Comparison of ENCODE assay signal across 8 cellular contexts in the genomic region with DNA sequence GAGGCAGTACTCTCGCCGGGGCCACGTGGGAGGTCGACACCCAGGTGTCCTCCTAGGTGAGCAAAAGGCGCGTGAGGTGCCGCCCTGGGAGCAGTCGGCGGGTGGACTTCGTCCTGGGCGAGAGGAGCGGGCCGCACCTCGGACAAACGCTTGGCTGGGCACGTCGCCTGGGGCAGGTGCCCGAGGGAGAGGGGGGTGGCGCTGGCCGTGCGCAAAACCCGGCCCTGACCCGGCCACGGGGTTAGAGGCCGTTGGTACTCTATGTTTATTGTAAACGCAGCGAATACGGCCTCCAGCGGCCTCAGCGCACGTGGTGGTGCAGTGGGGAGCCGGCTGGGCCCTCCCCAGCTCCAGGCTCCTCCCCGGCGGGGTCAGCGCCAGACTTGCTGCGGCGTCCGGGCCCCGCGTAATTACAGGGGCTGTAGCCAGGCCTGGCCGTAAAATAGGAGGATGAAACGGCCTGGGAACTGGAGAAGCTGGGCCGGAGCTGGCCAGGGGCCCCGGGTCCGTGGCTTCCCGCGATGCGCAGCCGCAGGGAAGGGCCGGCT. TPM values are rescaled to one million over a fixed set of nuclear protein-coding genes. Genes with fewer than 3 reads are reported as not detected.
DNase-seq lines count a peak whose midpoint lies in the region; ATAC-seq and TF ChIP-seq lines count a peak whose summit lies in the region.

No MANE protein-coding gene starts in this region.

- peak in 3 of 4 donors; percentile 21 to 26 (median 23) for ATAC-seq in heart left ventricle
- ATAC-seq in GM18502 (IDR thresholded peaks at IDR 0.05; ENCODE audit: poor library complexity, unreplicated experiment): no peak
- ATAC-seq in GM21526 (IDR thresholded peaks at IDR 0.05; ENCODE audit: low FRiP score, unreplicated experiment): no peak

- TF ChIP-seq POLR2A in heart left ventricle (IDR thresholded peaks at IDR 0.05): no peak

- H3K4me1 ChIP-seq in adipocyte (ENCODE audit: control insufficient read depth, insufficient read depth, low read length) (peaks cover 39% of the 10 kb centered on the region), heart left ventricle (peaks cover 5 to 57% (median 30%) of the 10 kb centered on the region in 12 donors)

- H3K27me3 ChIP-seq in adipocyte (replicated peaks; ENCODE audit: control insufficient read depth, insufficient read depth, low read length): peaks cover 47% of the 10 kb centered on the region
- H3K27me3 ChIP-seq in heart left ventricle: peaks cover 0 to 35% (median 0%) of the 10 kb centered on the region in 9 donors

- H3K4me3 ChIP-seq in adipocyte (ENCODE audit: low read length) (peak overlapping the region; percentile 81), heart left ventricle (peak overlapping the region; percentile 68 to 95 (median 82))

- no peak overlapping the region for H3K9ac ChIP-seq in adipocyte (ENCODE audit: low read length)

- H3K9me3 ChIP-seq in adipocyte (ENCODE audit: control insufficient read depth, low read length): no peaks in the 10 kb centered on the region
- H3K9me3 ChIP-seq in heart left ventricle: no peaks in the 10 kb centered on the region

- no peak for TF ChIP-seq CTCF in heart left ventricle (IDR thresholded peaks at IDR 0.05)

- H3K36me3 ChIP-seq in adipocyte (ENCODE audit: control insufficient read depth, insufficient read depth, low read length, severe bottlenecking) (peaks cover 2% of the 10 kb centered on the region), heart left ventricle (peaks cover 0 to 5% (median 0%) of the 10 kb centered on the region in 9 donors)

- intact Hi-C loops in heart left ventricle (cut with DNase I): loop anchor here (2.0 to 5.0 kb wide), 4 partner anchors 31 to 41 kb away; no protein-coding TSS in a partner anchor

- peak overlapping the region in 11 of 12 donors; percentile 55 to 100 (median 97) for H3K27ac ChIP-seq in heart left ventricle

- DNase-seq in ELR (ENCODE audit: low read depth) (peak; percentile 14), adipocyte (ENCODE audit: low read depth) (peak; percentile 28), heart left ventricle (peak; percentile 54 to 71 (median 67)), pons (ENCODE audit: low spot score) (peak; percentile 72), NCI-H774 (lab: John Stamatoyannopoulos, UW) (no peak), NCI-H1048 (lab: John Stamatoyannopoulos, UW) (no peak)

- 33 to 58% (median 50%) methylated on average over 40 to 50 of the region's 50 CpGs for WGBS in heart left ventricle, 4 donors

RNA-seq across cellular contexts. Expression of a gene that starts 1.7 kb away (rescaled TPM):
- total RNA-seq in heart left ventricle: 10 to 100 TPM; 22.8 to 51.8 (median 37.2) TPM
- polyA plus RNA-seq in heart left ventricle: 100 to 1,000 TPM in 1 of 2 donors, 10 to 100 TPM in 1; 31.6 to 103 TPM

RNA-seq across cellular contexts. Expression of a gene that starts 9.6 kb away (rescaled TPM):
- 10 to 100 TPM in 4 of 9 donors, 1 to 10 TPM in 5; 5.4 to 21.7 (median 9.7) TPM for total RNA-seq in heart left ventricle
- polyA plus RNA-seq in heart left ventricle: 10 to 100 TPM; 15.7 to 36.0 TPM

RNA-seq across cellular contexts. Expression of a gene that starts 14.3 kb away (rescaled TPM):
- total RNA-seq in heart left ventricle: 10 to 100 TPM; 46.1 to 70.7 (median 54.4) TPM
- polyA plus RNA-seq in heart left ventricle: 100 to 1,000 TPM in 1 of 2 donors, 10 to 100 TPM in 1; 75.4 to 216 TPM

RNA-seq across cellular contexts. Expression of a gene that starts 47.1 kb away (rescaled TPM):
- 100 to 1,000 TPM; 106 to 199 (median 123) TPM for total RNA-seq in heart left ventricle
- 100 to 1,000 TPM; 220 to 283 TPM for polyA plus RNA-seq in heart left ventricle

RNA-seq across cellular contexts. Expression of a gene that starts 47.4 kb away (rescaled TPM):
- 1 to 10 TPM in 2 of 9 donors, under 1 TPM in 7; 0.20 to 2.4 (median 0.61) TPM for total RNA-seq in heart left ventricle
- polyA plus RNA-seq in heart left ventricle: 1 to 10 TPM in 1 of 2 donors, under 1 TPM in 1; 0.61 to 1.9 TPM

Comparison
In these comparisons a context has a peak if more than half of its experiments do, and no peak if none do; other contexts are left out.
1. DNase-seq: peak in ELR (single experiment), adipocyte (single experiment), heart left ventricle (5 of 5) and pons (single experiment); none in NCI-H774 (single experiment) and NCI-H1048 (single experiment).
2. ATAC-seq: peak in heart left ventricle (3 of 4); none in GM18502 (single experiment) and GM21526 (single experiment).